31 cellular contexts compared by ENCODE assay signal in the genomic region with DNA sequence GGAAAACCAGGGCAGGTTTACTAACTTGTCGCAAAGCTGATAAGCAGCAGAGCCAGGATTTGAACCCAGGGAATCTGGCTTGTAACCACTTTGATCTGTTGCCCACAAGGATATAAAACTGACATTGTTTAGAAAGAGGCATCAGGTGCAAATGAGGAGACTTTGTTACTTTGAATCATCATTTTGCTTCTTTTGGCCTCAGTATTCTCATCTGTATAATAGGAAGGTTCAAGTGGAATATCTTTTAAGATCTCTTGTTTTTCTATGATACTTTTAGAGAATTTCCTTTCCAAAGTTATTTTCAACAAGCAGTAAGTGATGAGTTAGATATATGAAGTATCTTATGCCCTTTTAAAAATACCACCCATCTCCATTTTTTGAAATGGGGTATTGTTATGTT.
"Had no signal": no experiment of that assay in that cellular context is flagged by ENCODE, and none has a peak within 500 bp of the region (broad histone marks: within the 10 kb centered on the region; RNA-seq: fewer than 3 reads in every experiment).

No MANE protein-coding gene starts in this region.

- H3K27me3 Mint-ChIP-seq: activated CD4-positive, alpha-beta memory T cell treated with anti-CD3 and anti-CD28 coated beads, Interleukin-2, amount 10 ng/mL, durations not matched to agents 7 days and 5 days; activated CD4-positive, alpha-beta T cell treated with anti-CD3 and anti-CD28 coated beads for 36 hours; activated naive CD4-positive, alpha-beta T cell treated with anti-CD3 and anti-CD28 coated beads, Interleukin-2, amount 10 ng/mL, durations not matched to agents 7 days and 5 days; activated T-cell treated with anti-CD3 and anti-CD28 coated beads, Interleukin-2, amount 50 U/mL, for 24 hours; brain; T-helper 17 cell had no signal

- H3K27ac Mint-ChIP-seq: activated CD4-positive, alpha-beta memory T cell treated with anti-CD3 and anti-CD28 coated beads, Interleukin-2, amount 10 ng/mL, durations not matched to agents 7 days and 5 days; activated CD4-positive, alpha-beta T cell treated with anti-CD3 and anti-CD28 coated beads for 36 hours; activated CD4-positive, alpha-beta T cell treated with anti-CD3 and anti-CD28 coated beads, Interleukin-2, amount 10 ng/mL, durations not matched to agents 7 days and 5 days; activated naive CD4-positive, alpha-beta T cell treated with anti-CD3 and anti-CD28 coated beads, Interleukin-2, amount 10 ng/mL, durations not matched to agents 7 days and 5 days; activated naive CD4-positive, alpha-beta T cell treated with anti-CD3 and anti-CD28 coated beads, Interleukin-2, amount 50 U/mL, for 72 hours; activated naive CD8-positive, alpha-beta T cell treated with anti-CD3 and anti-CD28 coated beads, Interleukin-2, amount 10 ng/mL, durations not matched to agents 7 days and 5 days; activated T-cell treated with anti-CD3 and anti-CD28 coated beads, Interleukin-2, amount 50 U/mL, for 24 hours; activated T-cell treated with anti-CD3 and anti-CD28 coated beads, Interleukin-2, amount 50 U/mL, for 72 hours; effector memory CD8-positive, alpha-beta T cell; T-helper 17 cell; T-helper 2 cell treated with Interferon-gamma antibody and Interleukin-4, amounts not matched to agents 5 μg/mL and 100 μg/mL, for 36 hours had no signal

- H3K27ac ChIP-seq: ascending aorta, breast epithelium, cardiac muscle cell, colonic mucosa, esophagus muscularis mucosa, foreskin keratinocyte, gastrocnemius medialis had no signal

- H3K4me1 ChIP-seq: breast epithelium, colonic mucosa, foreskin keratinocyte had no signal

- DNase-seq: activated CD4-positive, alpha-beta memory T cell treated with anti-CD3 and anti-CD28 coated beads, Interleukin-2, amount 10 ng/mL, durations not matched to agents 7 days and 5 days; activated CD4-positive, alpha-beta T cell treated with anti-CD3 and anti-CD28 coated beads for 36 hours; activated CD4-positive, alpha-beta T cell treated with anti-CD3 and anti-CD28 coated beads, Interleukin-2, amount 10 ng/mL, durations not matched to agents 7 days and 5 days; activated CD4-positive, alpha-beta T cell treated with anti-CD3 and anti-CD28 coated beads, Interleukin-2, amount 50 U/mL, for 4 hours; activated CD4-positive, CD25-positive, alpha-beta regulatory T cell; activated CD4-positive, CD25-positive, alpha-beta regulatory T cell treated with anti-CD3 and anti-CD28 coated beads, Interleukin-2, amount 50 U/mL, for 72 hours; activated CD8-positive, alpha-beta memory T cell treated with anti-CD3 and anti-CD28 coated beads, Interleukin-2, amount 50 U/mL, for 48 hours; activated gamma-delta T cell; activated naive CD4-positive, alpha-beta T cell; activated naive CD4-positive, alpha-beta T cell treated with anti-CD3 and anti-CD28 coated beads, Interleukin-2, amount 10 ng/mL, durations not matched to agents 7 days and 5 days; activated naive CD8-positive, alpha-beta T cell treated with anti-CD3 and anti-CD28 coated beads, Interleukin-2, amount 10 ng/mL, durations not matched to agents 7 days and 5 days; activated T-cell treated with anti-CD3 and anti-CD28 coated beads for 4 hours; activated T-cell treated with anti-CD3 and anti-CD28 coated beads, Interleukin-2, amount 50 U/mL, for 24 hours; activated T-cell treated with anti-CD3 and anti-CD28 coated beads, Interleukin-2, amount 50 U/mL, for 72 hours; central memory CD4-positive, alpha-beta T cell; colonic mucosa; effector memory CD8-positive, alpha-beta T cell; erythroblast; gastrocnemius medialis; glutamatergic neuron; T-helper 1 cell; T-helper 17 cell; T1000 had no signal

- H3K36me3 ChIP-seq: breast epithelium, colonic mucosa had no signal

- H3K4me3 ChIP-seq: ascending aorta, breast epithelium, cardiac muscle cell, colonic mucosa, esophagus muscularis mucosa, gastrocnemius medialis had no signal

- H3K9me3 Mint-ChIP-seq: activated CD4-positive, alpha-beta memory T cell treated with anti-CD3 and anti-CD28 coated beads, Interleukin-2, amount 10 ng/mL, durations not matched to agents 7 days and 5 days; activated CD4-positive, alpha-beta T cell treated with anti-CD3 and anti-CD28 coated beads, Interleukin-2, amount 10 ng/mL, durations not matched to agents 7 days and 5 days; activated naive CD4-positive, alpha-beta T cell treated with anti-CD3 and anti-CD28 coated beads, Interleukin-2, amount 10 ng/mL, durations not matched to agents 7 days and 5 days; activated naive CD4-positive, alpha-beta T cell treated with anti-CD3 and anti-CD28 coated beads, Interleukin-2, amount 50 U/mL, for 72 hours; activated naive CD8-positive, alpha-beta T cell treated with anti-CD3 and anti-CD28 coated beads, Interleukin-2, amount 10 ng/mL, durations not matched to agents 7 days and 5 days; activated T-cell treated with anti-CD3 and anti-CD28 coated beads, Interleukin-2, amount 50 U/mL, for 24 hours; activated T-cell treated with anti-CD3 and anti-CD28 coated beads, Interleukin-2, amount 50 U/mL, for 72 hours; brain; effector memory CD8-positive, alpha-beta T cell; T-helper 2 cell treated with Interferon-gamma antibody and Interleukin-4, amounts not matched to agents 5 μg/mL and 100 μg/mL, for 36 hours had no signal

- H3K9me3 ChIP-seq: ascending aorta, breast epithelium, colonic mucosa, esophagus muscularis mucosa, gastrocnemius medialis had no signal

- H3K4me3 Mint-ChIP-seq: activated CD4-positive, alpha-beta memory T cell treated with anti-CD3 and anti-CD28 coated beads, Interleukin-2, amount 10 ng/mL, durations not matched to agents 7 days and 5 days; activated CD4-positive, alpha-beta T cell treated with anti-CD3 and anti-CD28 coated beads for 36 hours; activated CD4-positive, alpha-beta T cell treated with anti-CD3 and anti-CD28 coated beads, Interleukin-2, amount 10 ng/mL, durations not matched to agents 7 days and 5 days; activated naive CD4-positive, alpha-beta T cell treated with anti-CD3 and anti-CD28 coated beads, Interleukin-2, amount 10 ng/mL, durations not matched to agents 7 days and 5 days; activated naive CD8-positive, alpha-beta T cell treated with anti-CD3 and anti-CD28 coated beads, Interleukin-2, amount 10 ng/mL, durations not matched to agents 7 days and 5 days; activated T-cell treated with anti-CD3 and anti-CD28 coated beads, Interleukin-2, amount 50 U/mL, for 24 hours; activated T-cell treated with anti-CD3 and anti-CD28 coated beads, Interleukin-2, amount 50 U/mL, for 72 hours; effector memory CD8-positive, alpha-beta T cell; T-helper 17 cell; T-helper 2 cell treated with Interferon-gamma antibody and Interleukin-4, amounts not matched to agents 5 μg/mL and 100 μg/mL, for 36 hours had no signal

- H3K27me3 ChIP-seq: ascending aorta, breast epithelium, cardiac muscle cell, colonic mucosa, esophagus muscularis mucosa, foreskin keratinocyte, gastrocnemius medialis had no signal

- H3K36me3 Mint-ChIP-seq: activated naive CD4-positive, alpha-beta T cell treated with anti-CD3 and anti-CD28 coated beads, Interleukin-2, amount 50 U/mL, for 72 hours had no signal

- ATAC-seq: activated CD4-positive, alpha-beta T cell treated with anti-CD3 and anti-CD28 coated beads for 36 hours; activated naive CD4-positive, alpha-beta T cell treated with anti-CD3 and anti-CD28 coated beads, Interleukin-2, amount 50 U/mL, for 72 hours; activated T-cell treated with anti-CD3 and anti-CD28 coated beads, Interleukin-2, amount 50 U/mL, for 72 hours; effector memory CD8-positive, alpha-beta T cell; foreskin keratinocyte; gastrocnemius medialis; T-helper 17 cell had no signal

- H3K4me1 Mint-ChIP-seq: activated CD4-positive, alpha-beta T cell treated with anti-CD3 and anti-CD28 coated beads for 36 hours; activated naive CD4-positive, alpha-beta T cell treated with anti-CD3 and anti-CD28 coated beads, Interleukin-2, amount 10 ng/mL, durations not matched to agents 7 days and 5 days; T-helper 17 cell had no signal
